In the genomic region with DNA sequence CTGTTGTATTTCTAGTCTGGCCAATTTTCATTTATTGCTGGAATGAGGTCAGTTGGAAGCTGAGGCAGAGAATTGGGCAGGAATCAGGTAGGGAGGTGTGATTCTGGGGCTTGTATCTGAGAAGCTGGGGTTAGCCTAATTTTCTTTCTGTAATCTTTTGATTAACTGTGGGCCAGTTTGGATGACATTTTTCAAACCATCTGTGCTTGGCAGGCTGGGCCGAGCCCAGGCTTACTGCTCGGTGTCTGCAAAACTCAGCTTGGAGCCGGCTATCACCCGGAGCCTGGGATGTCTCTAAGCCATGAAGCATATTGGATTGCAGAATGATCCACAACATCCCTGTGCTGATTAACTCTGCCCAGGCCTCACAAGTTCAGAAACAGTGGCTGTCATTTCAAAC, we compare ENCODE assay signal across 25 cellular contexts. TPM values are rescaled to one million over a fixed set of nuclear protein-coding genes. Genes with fewer than 3 reads are reported as not detected.
DNase-seq lines count a peak whose midpoint lies in the region.
"Had no signal": no experiment of that assay in that cellular context is flagged by ENCODE, and none has a peak within 500 bp of the region (broad histone marks: within the 10 kb centered on the region; RNA-seq: fewer than 3 reads in every experiment).

No MANE protein-coding gene starts in this region.

- no peak overlapping the region for H3K4me3 ChIP-seq in rectal smooth muscle tissue (ENCODE audit: low read length)
- H3K4me3 ChIP-seq in thymus (ENCODE audit: low read length): no peak overlapping the region
- H3K4me3 ChIP-seq: esophagus squamous epithelium had no signal

- peaks cover 90% of the 10 kb centered on the region for H3K4me1 Mint-ChIP-seq in dendritic cell treated with granulocyte-macrophage colony-stimulating factor and Interleukin-4, amounts not matched to agents 40 ng/mL and 50 ng/mL, for 4 days (ENCODE audit: low read depth)

- peak; percentile 87 for DNase-seq in G401 (ENCODE audit: low spot score)
- DNase-seq in activated CD4-positive, alpha-beta T cell treated with anti-CD3 and anti-CD28 coated beads for 4 hours: no peak
- no peak for DNase-seq in NCI-H524 treated with DMSO at 0.1 percent for 48 hours (lab: John Stamatoyannopoulos, UW)
- DNase-seq in activated CD8-positive, alpha-beta memory T cell treated with anti-CD3 and anti-CD28 coated beads, Interleukin-2, amount 50 U/mL, for 48 hours: no peak
- DNase-seq: activated naive CD4-positive, alpha-beta T cell; activated T-cell treated with anti-CD3 and anti-CD28 coated beads, Interleukin-2, amount 50 U/mL, for 48 hours; brain microvascular endothelial cell; effector memory CD8-positive, alpha-beta T cell; esophagus squamous epithelium; H9; mammary epithelial cell; NCI-H1694 treated with DMSO at 0.1 percent for 48 hours; NCI-H2171 treated with DMSO at 0.1 percent for 48 hours; NCI-H526; retina; stimulated activated CD4-positive, alpha-beta T cell treated with anti-CD3 and anti-CD28 coated beads, Interleukin-15, amount 100 ng/mL, for 24 hours; T-helper 1 cell had no signal

- no peak overlapping the region for H3K9ac ChIP-seq in rectal smooth muscle tissue (ENCODE audit: low read length)

- peak overlapping the region; percentile 98 for H3K27ac Mint-ChIP-seq in dendritic cell treated with granulocyte-macrophage colony-stimulating factor and Interleukin-4, amounts not matched to agents 40 ng/mL and 50 ng/mL, for 4 days
- H3K27ac Mint-ChIP-seq: stimulated activated naive CD8-positive, alpha-beta T cell treated with anti-CD3 and anti-CD28 coated beads, Interleukin-15, Interleukin-2, amounts not matched to agents 100 ng/mL and 50 ng/mL, for 24 hours had no signal

- in situ Hi-C loops in G401 (cut with HindIII; ENCODE audit: low sequenced_read_pairs): no loop called here

- H3K27me3 Mint-ChIP-seq in dendritic cell treated with granulocyte-macrophage colony-stimulating factor and Interleukin-4, amounts not matched to agents 40 ng/mL and 50 ng/mL, for 4 days: no peaks in the 10 kb centered on the region
- H3K27me3 Mint-ChIP-seq: effector memory CD8-positive, alpha-beta T cell; stimulated activated naive CD8-positive, alpha-beta T cell treated with anti-CD3 and anti-CD28 coated beads, Interleukin-15, Interleukin-2, amounts not matched to agents 100 ng/mL and 50 ng/mL, for 24 hours had no signal

- H3K9me3 Mint-ChIP-seq in dendritic cell treated with granulocyte-macrophage colony-stimulating factor and Interleukin-4, amounts not matched to agents 40 ng/mL and 50 ng/mL, for 4 days: no peaks in the 10 kb centered on the region
- H3K9me3 Mint-ChIP-seq: effector memory CD8-positive, alpha-beta T cell; H9; stimulated activated naive CD8-positive, alpha-beta T cell treated with anti-CD3 and anti-CD28 coated beads, Interleukin-15, Interleukin-2, amounts not matched to agents 100 ng/mL and 50 ng/mL, for 24 hours had no signal

- H3K4me1 ChIP-seq in rectal smooth muscle tissue (ENCODE audit: control insufficient read depth, insufficient read depth, low read length) (peaks cover 8% of the 10 kb centered on the region), thymus (ENCODE audit: control insufficient read depth, insufficient read depth, low read length) (no peaks in the 10 kb centered on the region)

- H3K27ac ChIP-seq in rectal smooth muscle tissue (ENCODE audit: low read depth, low read length): peak overlapping the region; percentile 33
- peak overlapping the region; percentile 36 for H3K27ac ChIP-seq in thymus (ENCODE audit: low read depth)
- H3K27ac ChIP-seq: brain microvascular endothelial cell, C4-2B had no signal

- no peaks in the 10 kb centered on the region for H3K36me3 Mint-ChIP-seq in dendritic cell treated with granulocyte-macrophage colony-stimulating factor and Interleukin-4, amounts not matched to agents 40 ng/mL and 50 ng/mL, for 4 days (ENCODE audit: low read depth)

- no peaks in the 10 kb centered on the region for H3K27me3 ChIP-seq in rectal smooth muscle tissue (ENCODE audit: control insufficient read depth, insufficient read depth, low read length)
- no peaks in the 10 kb centered on the region for H3K27me3 ChIP-seq in thymus (ENCODE audit: control insufficient read depth, insufficient read depth)
- H3K27me3 ChIP-seq: brain microvascular endothelial cell, esophagus squamous epithelium had no signal

- H3K4me3 Mint-ChIP-seq in dendritic cell treated with granulocyte-macrophage colony-stimulating factor and Interleukin-4, amounts not matched to agents 40 ng/mL and 50 ng/mL, for 4 days: no peak overlapping the region
- H3K4me3 Mint-ChIP-seq: effector memory CD8-positive, alpha-beta T cell; H9; stimulated activated naive CD8-positive, alpha-beta T cell treated with anti-CD3 and anti-CD28 coated beads, Interleukin-15, Interleukin-2, amounts not matched to agents 100 ng/mL and 50 ng/mL, for 24 hours had no signal

- no peaks in the 10 kb centered on the region for H3K36me3 ChIP-seq in rectal smooth muscle tissue (ENCODE audit: control insufficient read depth, insufficient read depth, low read length)
- no peaks in the 10 kb centered on the region for H3K36me3 ChIP-seq in thymus (ENCODE audit: control insufficient read depth, insufficient read depth)
- H3K36me3 ChIP-seq: brain microvascular endothelial cell, esophagus squamous epithelium had no signal

- no peaks in the 10 kb centered on the region for H3K9me3 ChIP-seq in thymus (ENCODE audit: control insufficient read depth)
- H3K9me3 ChIP-seq: esophagus squamous epithelium had no signal

- intact Hi-C loops in dendritic cell treated with granulocyte-macrophage colony-stimulating factor and Interleukin-4, amounts not matched to agents 40 ng/mL and 50 ng/mL, for 4 days (cut with micrococcal nuclease): loop anchor here (2.0 kb wide), 1 partner anchor 66 kb away; the partner anchor contains the start of gene LCP2

- WGBS in thymus: 98% methylated on average over 4 of the region's 4 CpGs

RNA-seq across cellular contexts. Expression of gene KCNMB1, which starts 26.5 kb away (rescaled TPM):
- total RNA-seq in G401 (2014; rRNA removed; shearing (Covaris generic)): not detected in 2 replicates
- polyA plus RNA-seq in thymus: 2.9 TPM
- total RNA-seq: myocyte, SK-MEL-5 had no signal
- polyA plus RNA-seq: keratinocyte, mammary epithelial cell had no signal
